1 cellular context compared by ENCODE assay signal in genomic region chr18:10261315-10262276, GRCh38.
A peak's percentile ranks its signal among the peaks of the same experiment; 100 is the strongest.
TF ChIP-seq lines count a peak whose summit lies in the region.

No MANE protein-coding gene starts in this region.

TF ChIP-seq in K562, 482 proteins besides CTCF, POLR2A, EP300 and RAD21 (continued from another document):
- TF ChIP-seq ZBTB40 (IDR thresholded peaks at IDR 0.05) (no peak), ZBTB40 (CRISPR knock-in tag; IDR thresholded peaks at IDR 0.05) (no peak), XRCC5 (IDR thresholded peaks at IDR 0.05; ENCODE audit: low read depth, low read length) (no peak), ZNF696 (CRISPR knock-in tag; conservative IDR thresholded peaks at IDR 0.05) (no peak), ZNF197 (CRISPR knock-in tag; IDR thresholded peaks at IDR 0.05; ENCODE audit: low read depth) (no peak), CREM (IDR thresholded peaks at IDR 0.05; ENCODE audit: low read depth) (0 out of 2 replicates have a peak, but pooled peaks have one; percentile 15), NFIX (CRISPR knock-in tag; IDR thresholded peaks at IDR 0.05; ENCODE audit: low read depth) (no peak), ETV1 (tag; conservative IDR thresholded peaks at IDR 0.05; ENCODE audit: low read depth) (peak; percentile 29; the same call in 1 of the 2 replicates), NR4A1 (CRISPR knock-in tag; IDR thresholded peaks at IDR 0.05) (no peak), NR4A1 (tag; IDR thresholded peaks at IDR 0.05) (no peak), RBM34 (IDR thresholded peaks at IDR 0.05; ENCODE audit: borderline replicate concordance, insufficient read depth, low read length) (no peak)
